In genomic region chr15:84142888-84143337, GRCh38 we compare ENCODE assay signal across 8 cellular contexts.
A peak's percentile ranks its signal among the peaks of the same experiment; 100 is the strongest.
DNase-seq lines count a peak whose midpoint lies in the region; ATAC-seq and TF ChIP-seq lines count a peak whose summit lies in the region.

No MANE protein-coding gene starts in this region.

- H3K36me3 Mint-ChIP-seq in glutamatergic neuron (ENCODE audit: unreplicated experiment): no peaks in the 10 kb centered on the region

- no peaks in the 10 kb centered on the region for H3K27me3 Mint-ChIP-seq in glutamatergic neuron (ENCODE audit: unreplicated experiment)

- H3K27ac Mint-ChIP-seq in glutamatergic neuron (ENCODE audit: unreplicated experiment): no peak overlapping the region

- ATAC-seq in GM21786 (IDR thresholded peaks at IDR 0.05; ENCODE audit: unreplicated experiment) (peak; percentile 94), aorta (ENCODE audit: low FRiP score) (peak; percentile 94)

- intact Hi-C loops in prostate gland (cut with DNase I): no loop called here
- intact Hi-C loops in aorta (cut with DNase I): no loop called here

- WGBS in prostate gland: 6% methylated on average over 7 of the region's 7 CpGs
- 4 to 6% methylated on average over 7 of the region's 7 CpGs for WGBS in aorta, 2 donors

- H3K4me3 Mint-ChIP-seq in glutamatergic neuron (ENCODE audit: unreplicated experiment): no peak overlapping the region

- no peak overlapping the region for H3K27ac ChIP-seq in prostate gland
- no peak overlapping the region for H3K27ac ChIP-seq in aorta (ENCODE audit: low read depth in 1 of 2, low read length in 2 of 2)

- TF ChIP-seq CTCF in glutamatergic neuron (IDR thresholded peaks at IDR 0.05; ENCODE audit: partially characterized antibody, unreplicated experiment) (peak; percentile 86), prostate gland (IDR thresholded peaks at IDR 0.05) (peak; percentile 46 to 93 (median 85))

- no peak for TF ChIP-seq POLR2A in prostate gland (IDR thresholded peaks at IDR 0.05)

- no peaks in the 10 kb centered on the region for H3K4me1 Mint-ChIP-seq in glutamatergic neuron (ENCODE audit: low read depth, unreplicated experiment)

- H3K4me1 ChIP-seq in prostate gland (replicated peaks) (no peaks in the 10 kb centered on the region), aorta (ENCODE audit: control insufficient read depth in 1 of 2, insufficient read depth in 2 of 2, low read length in 2 of 2) (no peaks in the 10 kb centered on the region)

- no peak overlapping the region for H3K4me3 ChIP-seq in Jurkat, Clone E6-1 (ENCODE audit: low read length)
- H3K4me3 ChIP-seq in prostate gland (no peak overlapping the region), aorta (ENCODE audit: low read length in 2 of 2) (no peak overlapping the region)

- peaks cover 2% of the 10 kb centered on the region for H3K9me3 Mint-ChIP-seq in glutamatergic neuron (ENCODE audit: unreplicated experiment)

- DNase-seq in GDM1 (lab: John Stamatoyannopoulos, UW): peak; percentile 60
- peak; percentile 55 for DNase-seq in Jurkat, Clone E6-1 (ENCODE audit: low read depth, low spot score)
- peak; percentile 68 for DNase-seq in SHP77 treated with DMSO at 0.1 percent for 48 hours (lab: John Stamatoyannopoulos, UW)
- DNase-seq in activated naive CD4-positive, alpha-beta T cell (lab: John Stamatoyannopoulos, UW): peak; percentile 19 to 51 (median 25)
- peak; percentile 71 for DNase-seq in glutamatergic neuron
- peak; percentile 79 for DNase-seq in prostate gland (ENCODE audit: low spot score)
- DNase-seq in aorta: peak; percentile 77 to 78

- H3K36me3 ChIP-seq in prostate gland: no peaks in the 10 kb centered on the region
- H3K36me3 ChIP-seq in aorta (ENCODE audit: control insufficient read depth in 1 of 2, insufficient read depth in 2 of 2, low read length in 1 of 2): no peaks in the 10 kb centered on the region

- H3K27me3 ChIP-seq in prostate gland (replicated peaks; ENCODE audit: insufficient read depth) (no peaks in the 10 kb centered on the region), aorta (ENCODE audit: control insufficient read depth in 1 of 2, insufficient read depth in 2 of 2, low read length in 1 of 2) (no peaks in the 10 kb centered on the region)

- H3K9me3 ChIP-seq in prostate gland (no peaks in the 10 kb centered on the region), aorta (ENCODE audit: control insufficient read depth, low read length) (no peaks in the 10 kb centered on the region)

Comparison
In these comparisons a context has a peak if more than half of its experiments do, and no peak if none do; other contexts are left out.
1. DNase-seq: peak in every context shown above with its lines; median percentile 79 in prostate gland; 78 in aorta; 71 in glutamatergic neuron; 68 in SHP77 treated with DMSO at 0.1 percent for 48 hours; 60 in GDM1; 55 in Jurkat, Clone E6-1; 25 in activated naive CD4-positive, alpha-beta T cell.